In the genomic region with DNA sequence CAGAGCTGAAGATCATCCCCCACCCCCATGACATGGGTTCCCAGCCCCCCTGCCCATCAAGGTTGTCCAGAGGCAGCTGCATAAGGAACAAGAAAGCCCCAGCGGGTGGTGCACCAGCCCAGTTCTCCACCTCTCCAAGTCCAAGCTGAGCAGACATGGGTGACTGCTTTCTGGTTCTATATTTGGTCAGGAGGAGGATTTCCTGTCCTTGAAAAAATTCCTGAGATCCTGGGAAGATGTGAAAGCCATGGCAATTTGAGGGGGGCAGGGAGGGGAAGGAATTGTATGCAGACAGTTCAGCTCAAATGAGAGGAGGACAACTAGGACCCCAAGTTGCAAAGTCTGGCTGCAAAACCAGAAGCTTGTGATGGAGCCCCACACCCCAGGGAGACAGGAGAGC, we compare ENCODE assay signal across 16 cellular contexts.
"Had no signal": no experiment of that assay in that cellular context is flagged by ENCODE, and none has a peak within 500 bp of the region (broad histone marks: within the 10 kb centered on the region; RNA-seq: fewer than 3 reads in every experiment).

No MANE protein-coding gene starts in this region.

- DNase-seq: activated CD4-positive, alpha-beta T cell treated with anti-CD3 and anti-CD28 coated beads, Interleukin-2, amount 50 U/mL, for 4 hours; activated CD8-positive, alpha-beta memory T cell treated with anti-CD3 and anti-CD28 coated beads, Interleukin-2, amount 50 U/mL, for 48 hours; activated naive CD4-positive, alpha-beta T cell treated with Interleukin-2 at 50 U/mL for 16 hours; activated T-cell treated with anti-CD3 and anti-CD28 coated beads, Interleukin-2, amount 50 U/mL, for 4 hours; aorta; effector CD4-positive, alpha-beta T cell; erythroblast; foreskin fibroblast; kidney; spleen; stimulated activated CD4-positive, alpha-beta T cell treated with anti-CD3 and anti-CD28 coated beads, Interleukin-4, amount 100 ng/mL, for 4 hours; stimulated activated naive CD8-positive, alpha-beta T cell treated with anti-CD3 and anti-CD28 coated beads, Interleukin-15, Interleukin-2, amounts not matched to agents 100 U/mL and 50 U/mL, for 24 hours; T-helper 9 cell; upper lobe of left lung had no signal

- ATAC-seq: activated T-cell treated with anti-CD3 and anti-CD28 coated beads, Interleukin-2, amount 50 U/mL, for 4 hours; natural killer cell treated with Interleukin-12 subunit alpha and Interleukin-12 subunit beta and Interleukin-15 and Interleukin-18, amount 100 ng/mL, for 72 hours; stimulated activated naive CD8-positive, alpha-beta T cell treated with anti-CD3 and anti-CD28 coated beads, Interleukin-15, Interleukin-2, amounts not matched to agents 100 U/mL and 50 U/mL, for 24 hours; WTC11 had no signal
